8 cellular contexts compared by ENCODE assay signal in genomic region chr7:98284335-98285036, GRCh38. TPM values are rescaled to one million over a fixed set of nuclear protein-coding genes. Genes with fewer than 3 reads are reported as not detected.
A peak's percentile ranks its signal among the peaks of the same experiment; 100 is the strongest.
DNase-seq lines count a peak whose midpoint lies in the region; ATAC-seq and TF ChIP-seq lines count a peak whose summit lies in the region.

No MANE protein-coding gene starts in this region.

- ATAC-seq in thoracic aorta (ENCODE audit: insufficient number of reproducible peaks, low FRiP score, low read depth) (peak; percentile 11), GM19328 (IDR thresholded peaks at IDR 0.05; ENCODE audit: unreplicated experiment) (no peak), HG03469 (IDR thresholded peaks at IDR 0.05; ENCODE audit: unreplicated experiment) (no peak), HG02870 (IDR thresholded peaks at IDR 0.05; ENCODE audit: unreplicated experiment) (no peak)

- H3K4me3 ChIP-seq in BLaER1 treated with 17β-estradiol and CSF1 and Interleukin-3, amounts not matched to agents 10 nM and 100 nM: peak overlapping the region; percentile 84 to 97 (median 94); a peak in 19 of 20 replicates
- peak overlapping the region; percentile 97 for H3K4me3 ChIP-seq in thoracic aorta

- H3K27me3 ChIP-seq in BLaER1 treated with 17β-estradiol and CSF1 and Interleukin-3, amounts not matched to agents 10 nM and 100 nM: no peaks in the 10 kb centered on the region
- H3K27me3 ChIP-seq in thoracic aorta (replicated peaks; ENCODE audit: insufficient read depth): no peaks in the 10 kb centered on the region

- DNase-seq in MV-4-11 (lab: John Stamatoyannopoulos, UW) (peak; percentile 75), dermis microvascular lymphatic vessel endothelial cell (ENCODE audit: low read depth in 2 of 2) (peak; percentile 26 to 86), medulla oblongata (ENCODE audit: extremely low spot score) (peak; percentile 77), thoracic aorta (ENCODE audit: low spot score) (peak; percentile 47)

- no peak for TF ChIP-seq CTCF in thoracic aorta (IDR thresholded peaks at IDR 0.05)

- H3K4me2 ChIP-seq in BLaER1 treated with 17β-estradiol and CSF1 and Interleukin-3, amounts not matched to agents 10 nM and 100 nM: peak overlapping the region; percentile 95 to 100 (median 99)

- peaks cover 61 to 75% (median 61%) of the 10 kb centered on the region in 11 experiments for H4K20me1 ChIP-seq in BLaER1 treated with 17β-estradiol and CSF1 and Interleukin-3, amounts not matched to agents 10 nM and 100 nM

- peaks cover 57 to 83% (median 81%) of the 10 kb centered on the region in 10 experiments for H3K4me1 ChIP-seq in BLaER1 treated with 17β-estradiol and CSF1 and Interleukin-3, amounts not matched to agents 10 nM and 100 nM
- peaks cover 54 to 73% of the 10 kb centered on the region in 2 donors for H3K4me1 ChIP-seq in thoracic aorta (ENCODE audit: control insufficient read depth in 1 of 2, low read depth in 2 of 2)

- H3K9ac ChIP-seq in BLaER1 treated with 17β-estradiol and CSF1 and Interleukin-3, amounts not matched to agents 10 nM and 100 nM: peak overlapping the region; percentile 96 to 99 (median 97)

- H3K36me3 ChIP-seq in BLaER1 treated with 17β-estradiol and CSF1 and Interleukin-3, amounts not matched to agents 10 nM and 100 nM: peaks cover 14 to 69% (median 63%) of the 10 kb centered on the region in 11 experiments; a peak in 21 of 22 replicates
- peaks cover 6% of the 10 kb centered on the region for H3K36me3 ChIP-seq in thoracic aorta

- H3K9me3 ChIP-seq in BLaER1 treated with 17β-estradiol and CSF1 and Interleukin-3, amounts not matched to agents 10 nM and 100 nM (replicated peaks in 1 of 11): no peaks in the 10 kb centered on the region
- H3K9me3 ChIP-seq in thoracic aorta: no peaks in the 10 kb centered on the region

- H3K27ac ChIP-seq in BLaER1 treated with 17β-estradiol and CSF1 and Interleukin-3, amounts not matched to agents 10 nM and 100 nM: peak overlapping the region; percentile 91 to 98 (median 95)
- peak overlapping the region; percentile 97 to 98 for H3K27ac ChIP-seq in thoracic aorta

RNA-seq across cellular contexts. Expression of gene BRI3, which starts 3.0 kb away (rescaled TPM):
- total RNA-seq in dermis microvascular lymphatic vessel endothelial cell (42.0 and 55.1 TPM in 2 replicates), thoracic aorta (100 to 1,000 TPM in 1 of 2 donors, 10 to 100 TPM in 1; 95.1 to 104 TPM)

RNA-seq across cellular contexts. Expression of gene TECPR1, which starts 32.5 kb away (rescaled TPM):
- total RNA-seq in dermis microvascular lymphatic vessel endothelial cell (63.3 and 63.7 TPM in 2 replicates), thoracic aorta (10 to 100 TPM; 41.6 to 53.8 TPM)
